Comparison of ENCODE assay signal across 1 cellular context in genomic region chr20:33373735-33374605, GRCh38.
A peak's percentile ranks its signal among the peaks of the same experiment; 100 is the strongest.
TF ChIP-seq lines count a peak whose summit lies in the region.

No MANE protein-coding gene starts in this region.

TF ChIP-seq in HepG2, 621 proteins besides CTCF, POLR2A, EP300 and RAD21 (continued from another document and continues in another):
- TF ChIP-seq BATF2 (CRISPR knock-in tag; IDR thresholded peaks at IDR 0.05) (no peak), BCLAF1 (IDR thresholded peaks at IDR 0.05) (no peak), ZSCAN20 (CRISPR knock-in tag; IDR thresholded peaks at IDR 0.05; ENCODE audit: borderline replicate concordance) (no peak), SRF (IDR thresholded peaks at IDR 0.05; ENCODE audit: low read depth, low read length) (no peak), ZBTB42 (CRISPR knock-in tag; IDR thresholded peaks at IDR 0.05) (no peak; the same call in 1 of the 2 replicates), POLR2AphosphoS5 (IDR thresholded peaks at IDR 0.05; ENCODE audit: low read depth, low read length) (no peak), MXD3 (CRISPR knock-in tag; IDR thresholded peaks at IDR 0.05) (peak; percentile 77; the same call in 1 of the 2 replicates), IKZF4 (CRISPR knock-in tag; IDR thresholded peaks at IDR 0.05; ENCODE audit: borderline replicate concordance, low read depth, not compliant biosample characterization) (no peak), ZNF740 (CRISPR knock-in tag; IDR thresholded peaks at IDR 0.05) (no peak), SIN3B (IDR thresholded peaks at IDR 0.05; ENCODE audit: low read length) (no peak), ZBTB38 (CRISPR knock-in tag; IDR thresholded peaks at IDR 0.05) (peak; percentile 79), ZBTB1 (CRISPR knock-in tag; IDR thresholded peaks at IDR 0.05; ENCODE audit: borderline replicate concordance) (no peak), HDAC1 (CRISPR knock-in tag; IDR thresholded peaks at IDR 0.05) (peak; percentile 98), TEAD3 (CRISPR knock-in tag; optimal IDR thresholded peaks at IDR 0.05; ENCODE audit: borderline replicate concordance) (peak; percentile 91), ZBTB44 (CRISPR knock-in tag; IDR thresholded peaks at IDR 0.05) (no peak), UBTF (CRISPR knock-in tag; IDR thresholded peaks at IDR 0.05) (peak; percentile 53), TRAFD1 (CRISPR knock-in tag; IDR thresholded peaks at IDR 0.05; ENCODE audit: borderline replicate concordance) (no peak), TOPORS (CRISPR knock-in tag; IDR thresholded peaks at IDR 0.05) (peak; percentile 69; the same call in 1 of the 2 replicates), ZBTB20 (CRISPR knock-in tag; IDR thresholded peaks at IDR 0.05; ENCODE audit: borderline replicate concordance, low read depth) (peak; percentile 94), GATAD1 (CRISPR knock-in tag; IDR thresholded peaks at IDR 0.05) (peak; percentile 84), ZSCAN5A (CRISPR knock-in tag; IDR thresholded peaks at IDR 0.05; ENCODE audit: borderline replicate concordance) (peak; percentile 85; the same call in 1 of the 2 replicates), GZF1 (CRISPR knock-in tag; IDR thresholded peaks at IDR 0.05) (no peak), ZBTB3 (CRISPR knock-in tag; IDR thresholded peaks at IDR 0.05; ENCODE audit: borderline replicate concordance, low read depth) (peak; percentile 100), CSRNP1 (CRISPR knock-in tag; IDR thresholded peaks at IDR 0.05) (peak; percentile 90), RFX5 (IDR thresholded peaks at IDR 0.05; ENCODE audit: low read depth, low read length) (peak; percentile 61; the same call in 1 of the 2 replicates), ZBTB4 (CRISPR knock-in tag; IDR thresholded peaks at IDR 0.05; ENCODE audit: borderline replicate concordance) (peak; percentile 84; the same call in 1 of the 2 replicates), GFI1 (CRISPR knock-in tag; IDR thresholded peaks at IDR 0.05; ENCODE audit: borderline replicate concordance) (peak; percentile 85; the same call in 1 of the 2 replicates), GPN1 (CRISPR knock-in tag; IDR thresholded peaks at IDR 0.05; ENCODE audit: borderline replicate concordance) (no peak), ZNF205 (CRISPR knock-in tag; IDR thresholded peaks at IDR 0.05) (peak; percentile 98), ZNF609 (CRISPR knock-in tag; IDR thresholded peaks at IDR 0.05; ENCODE audit: borderline replicate concordance) (peak; percentile 94), ZNF558 (CRISPR knock-in tag; IDR thresholded peaks at IDR 0.05; ENCODE audit: borderline replicate concordance) (no peak; the same call in 1 of the 2 replicates)
